Comparison of ENCODE assay signal across 10 cellular contexts in the genomic region with DNA sequence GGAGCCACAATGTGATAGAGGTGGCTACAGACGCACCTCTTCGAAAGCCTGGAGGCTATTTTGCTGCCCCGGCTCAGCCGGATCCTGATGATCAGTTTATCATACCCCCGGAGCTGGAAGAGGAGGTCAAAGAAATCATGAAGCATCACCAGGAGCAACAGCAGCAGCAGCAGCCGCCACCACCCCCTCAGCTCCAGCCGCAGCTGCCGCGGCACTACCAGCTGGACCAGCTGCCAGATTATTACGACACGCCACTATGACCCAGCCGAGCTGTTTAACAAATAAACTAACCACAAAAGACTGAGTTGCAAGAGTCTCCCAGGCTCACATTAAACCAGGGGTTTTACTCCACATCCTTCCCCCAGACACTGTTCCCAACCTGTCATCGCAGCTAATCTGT.
DNase-seq lines count a peak whose midpoint lies in the region; ATAC-seq and TF ChIP-seq lines count a peak whose summit lies in the region.
"Had no signal": no experiment of that assay in that cellular context is flagged by ENCODE, and none has a peak within 500 bp of the region (broad histone marks: within the 10 kb centered on the region; RNA-seq: fewer than 3 reads in every experiment).

No MANE protein-coding gene starts in this region.

- no peak overlapping the region for H2AFZ ChIP-seq in PC-3 (ENCODE audit: low read length)

- TF ChIP-seq EP300 in suprapubic skin (IDR thresholded peaks at IDR 0.05) = no peak

- peak overlapping the region; percentile 17; the same call in 1 of the 2 replicates for H3K9ac ChIP-seq in PC-3 (ENCODE audit: low read length)

- H3K9me2 ChIP-seq in PC-3 (replicated peaks; ENCODE audit: low read length) = no peaks in the 10 kb centered on the region

- H3K4me1 ChIP-seq in PC-3 (ENCODE audit: insufficient read depth, low read length) (peaks cover 31% of the 10 kb centered on the region), suprapubic skin (no peaks in the 10 kb centered on the region)

- H3K36me3 ChIP-seq in PC-3 (ENCODE audit: low read depth, low read length) (0 out of 2 replicates have a peak, but pooled peaks cover 12% of the 10 kb centered on the region), suprapubic skin (peaks cover 28% of the 10 kb centered on the region)

- H3K27me3 ChIP-seq in PC-3 (ENCODE audit: low read length) (no peaks in the 10 kb centered on the region), suprapubic skin (no peaks in the 10 kb centered on the region)

- H3F3A ChIP-seq in PC-3 (ENCODE audit: low read length, unreplicated experiment) = no peaks in the 10 kb centered on the region

- H3K9me3 ChIP-seq in PC-3 (ENCODE audit: low read length) (no peaks in the 10 kb centered on the region), suprapubic skin (no peaks in the 10 kb centered on the region)
- H3K9me3 ChIP-seq: A549 had no signal

- peak; percentile 62 for ATAC-seq in PC-3
- ATAC-seq in GM18502 (IDR thresholded peaks at IDR 0.05; ENCODE audit: poor library complexity, unreplicated experiment) = no peak
- ATAC-seq: A549 had no signal

- TF ChIP-seq POLR2A in suprapubic skin (IDR thresholded peaks at IDR 0.05) = no peak

- H3K4me2 ChIP-seq in PC-3 (ENCODE audit: low read length) = peak overlapping the region; percentile 39; the same call in 1 of the 2 replicates
- H3K4me2 ChIP-seq: A549 had no signal

- POLR2A ChIA-PET in PC-3 (lab: Charles Lee; ENCODE audit: unreplicated experiment) = interaction anchor here (0.6 kb wide), 1 partner anchor 76 kb away, joined by 3 read pairs; no protein-coding TSS in a partner anchor

- BruUV-seq in PC-3 (replicated peaks; lab: Mats Ljungman, UMichigan) = no TSS peak

- TF ChIP-seq CTCF in PC-3 (conservative IDR thresholded peaks at IDR 0.05; ENCODE audit: low read depth, low read length) (no peak), suprapubic skin (IDR thresholded peaks at IDR 0.05) (no peak)

- H3K4me3 ChIP-seq in PC-3 (ENCODE audit: low read length) (no peak overlapping the region), suprapubic skin (no peak overlapping the region)
- H3K4me3 ChIP-seq: A549 had no signal

- CTCF ChIA-PET in PC-3 (lab: Charles Lee) = interaction anchor here (0.5 to 0.6 kb wide), 3 partner anchors 22 to 497 kb away, joined by 3 read pairs; a partner anchor contains a TSS

- peak; percentile 58 for DNase-seq in NCI-H82 (lab: John Stamatoyannopoulos, UW)
- DNase-seq in NCI-H82 treated with DMSO at 0.1 percent for 48 hours (lab: John Stamatoyannopoulos, UW; ENCODE audit: unreplicated experiment) = no peak
- DNase-seq in PC-3 = peak; percentile 90
- peak; percentile 22 for DNase-seq in glomerular visceral epithelial cell (ENCODE audit: extremely low spot score)
- peak; percentile 89 for DNase-seq in superior temporal gyrus (ENCODE audit: extremely low spot score)
- no peak for DNase-seq in suprapubic skin (ENCODE audit: low spot score in 2 of 2)
- no peak for DNase-seq in activated CD8-positive, alpha-beta memory T cell treated with anti-CD3 and anti-CD28 coated beads, Interleukin-2, amount 50 U/mL, for 4 hours
- DNase-seq: activated B cell treated with CpG ODN at 0.5 μM for 24 hours had no signal

- no peaks in the 10 kb centered on the region for H3K79me2 ChIP-seq in PC-3 (ENCODE audit: low read length)

- H3K27ac ChIP-seq in PC-3 (ENCODE audit: low read length) (peak overlapping the region; percentile 73), suprapubic skin (no peak overlapping the region)
- H3K27ac ChIP-seq: A549 had no signal

- WGBS in suprapubic skin = 65% methylated on average over 13 of the region's 13 CpGs

- intact Hi-C loops in PC-3 (cut with micrococcal nuclease) = loop anchor here (5.0 kb wide), 1 partner anchor 42 kb away; no protein-coding TSS in a partner anchor

- H4K20me1 ChIP-seq in PC-3 (ENCODE audit: low read length) = no peaks in the 10 kb centered on the region

Comparison
In these comparisons a context has a peak if more than half of its experiments do, and no peak if none do; other contexts are left out.
1. DNase-seq: peak in NCI-H82 (single experiment), PC-3 (single experiment), glomerular visceral epithelial cell (single experiment) and superior temporal gyrus (single experiment); none in NCI-H82 treated with DMSO at 0.1 percent for 48 hours (single experiment), suprapubic skin (0 of 2) and activated CD8-positive, alpha-beta memory T cell treated with anti-CD3 and anti-CD28 coated beads, Interleukin-2, amount 50 U/mL, for 4 hours (single experiment).